Comparison of ENCODE assay signal across 8 cellular contexts in the genomic region with DNA sequence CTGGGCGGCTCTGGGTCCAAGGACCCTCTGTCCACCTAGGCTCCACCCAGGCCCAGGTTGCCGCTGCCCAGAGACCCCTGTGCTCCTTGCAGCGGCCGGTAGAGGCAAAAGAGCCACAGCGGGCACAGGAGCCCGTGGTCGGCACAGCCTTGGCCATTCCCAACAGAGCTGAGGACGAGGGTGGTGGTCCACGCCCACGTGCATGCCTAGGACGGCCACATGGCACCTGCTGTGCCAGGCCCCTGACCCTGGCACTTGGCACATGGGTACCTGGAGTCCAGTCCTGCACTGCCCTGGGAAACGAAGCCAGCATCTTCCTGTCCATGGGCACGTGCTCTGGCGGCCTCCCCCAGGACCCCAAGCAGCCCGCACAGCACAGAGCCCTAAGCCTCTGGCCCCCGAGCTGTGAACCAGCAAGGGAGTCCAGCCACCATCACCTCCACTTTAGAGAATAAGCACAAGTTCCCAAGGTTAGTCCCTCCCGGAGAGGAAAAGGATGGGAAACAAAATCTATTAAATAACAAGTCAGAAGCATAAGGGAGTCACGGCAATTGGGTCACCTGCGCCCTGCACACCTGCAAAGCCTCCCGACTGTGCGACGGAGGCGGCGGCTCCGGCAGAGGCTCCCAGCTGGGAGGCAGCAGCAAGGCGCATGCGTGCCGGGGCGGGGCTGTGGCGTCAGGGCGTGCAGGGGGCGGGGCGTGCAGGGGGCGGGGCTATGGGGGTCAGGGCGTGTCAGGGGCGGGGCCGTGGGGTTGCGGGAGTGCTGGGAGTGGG. TPM values are rescaled to one million over a fixed set of nuclear protein-coding genes. Genes with fewer than 3 reads are reported as not detected.
A peak's percentile ranks its signal among the peaks of the same experiment; 100 is the strongest.
DNase-seq lines count a peak whose midpoint lies in the region; ATAC-seq and TF ChIP-seq lines count a peak whose summit lies in the region.

No MANE protein-coding gene starts in this region.

- H3K4me1 Mint-ChIP-seq in central memory CD8-positive, alpha-beta T cell = peaks cover 5% of the 10 kb centered on the region
- H3K4me1 Mint-ChIP-seq in naive B cell = peaks cover 0 to 4% (median 0%) of the 10 kb centered on the region in 3 donors

- TF ChIP-seq CTCF in AG10803 (conservative IDR thresholded peaks at IDR 0.05; ENCODE audit: low read length) = no peak

- no peaks in the 10 kb centered on the region for H3K36me3 ChIP-seq in subcutaneous abdominal adipose tissue (ENCODE audit: control insufficient read depth in 5 of 5, insufficient read depth in 5 of 5, low read length in 5 of 5)

- H3K27me3 Mint-ChIP-seq in central memory CD8-positive, alpha-beta T cell = no peaks in the 10 kb centered on the region
- H3K27me3 Mint-ChIP-seq in naive B cell = no peaks in the 10 kb centered on the region

- H3K27ac ChIP-seq in subcutaneous abdominal adipose tissue (ENCODE audit: low read depth, low read length) = no peak overlapping the region

- ATAC-seq in central memory CD8-positive, alpha-beta T cell (replicated peaks; ENCODE audit: extremely low read depth, poor library complexity, severe bottlenecking) = peak; percentile 38
- ATAC-seq in naive B cell (ENCODE audit: low read depth in 2 of 2) = peak; percentile 30 to 46
- ATAC-seq in HG03565 (IDR thresholded peaks at IDR 0.05; ENCODE audit: unreplicated experiment) = no peak
- no peak for ATAC-seq in GM21367 (IDR thresholded peaks at IDR 0.05; ENCODE audit: unreplicated experiment)

- H3K9ac ChIP-seq in subcutaneous abdominal adipose tissue (ENCODE audit: low read length in 5 of 5) = no peak overlapping the region

- DNase-seq in AG10803 (ENCODE audit: low read depth) (peak; percentile 20), HT-29 (ENCODE audit: low spot score) (peak; percentile 69), T-helper 9 cell (peak; percentile 62), naive B cell (peak; percentile 46)
- peak in 1 of 2 donors; percentile 29 for DNase-seq in central memory CD8-positive, alpha-beta T cell (ENCODE audit: low spot score in 2 of 2)

- H3K27ac Mint-ChIP-seq in central memory CD8-positive, alpha-beta T cell (ENCODE audit: low read depth) = no peak overlapping the region
- H3K27ac Mint-ChIP-seq in naive B cell = no peak overlapping the region

- H3K36me3 Mint-ChIP-seq in central memory CD8-positive, alpha-beta T cell (ENCODE audit: insufficient read depth) = peaks cover 1% of the 10 kb centered on the region
- H3K36me3 Mint-ChIP-seq in naive B cell = no peaks in the 10 kb centered on the region

- H3K4me1 ChIP-seq in subcutaneous abdominal adipose tissue (ENCODE audit: control insufficient read depth in 5 of 5, insufficient read depth in 5 of 5, low read length in 5 of 5) = peaks cover 0 to 13% (median 9%) of the 10 kb centered on the region in 5 donors

- H3K27me3 ChIP-seq in subcutaneous abdominal adipose tissue (ENCODE audit: control insufficient read depth in 5 of 5, insufficient read depth in 4 of 5, low read length in 5 of 5) = peaks cover 0 to 12% (median 0%) of the 10 kb centered on the region in 5 donors

- peak overlapping the region; percentile 61 for H3K4me3 Mint-ChIP-seq in central memory CD8-positive, alpha-beta T cell
- H3K4me3 Mint-ChIP-seq in naive B cell = peak overlapping the region in 6 of 8 donors; percentile 19 to 78 (median 48)

- H3K9me3 ChIP-seq in subcutaneous abdominal adipose tissue (ENCODE audit: control insufficient read depth in 5 of 5, low read length in 5 of 5) = no peaks in the 10 kb centered on the region

- H3K9me3 Mint-ChIP-seq in central memory CD8-positive, alpha-beta T cell = no peaks in the 10 kb centered on the region
- H3K9me3 Mint-ChIP-seq in naive B cell = no peaks in the 10 kb centered on the region

- H3K4me3 ChIP-seq in AG10803 (ENCODE audit: low read length) = peak overlapping the region; percentile 55
- peak overlapping the region; percentile 4 to 60 (median 36) for H3K4me3 ChIP-seq in subcutaneous abdominal adipose tissue (ENCODE audit: low read depth in 1 of 5, low read length in 5 of 5)

RNA-seq across cellular contexts. Expression of a gene that starts 59.1 kb away (rescaled TPM):
- total RNA-seq in HT-29 (2014; rRNA removed; shearing (Covaris generic)) = 19.4 and 20.8 TPM in 2 replicates
- polyA plus RNA-seq in naive B cell (ENCODE audit: low read depth in 6 of 6) = 1 to 10 TPM; 5.7 to 9.5 (median 7.2) TPM

Comparison
In these comparisons a context has a peak if more than half of its experiments do, and no peak if none do; other contexts are left out.
1. ATAC-seq: peak in central memory CD8-positive, alpha-beta T cell (single experiment) and naive B cell (2 of 2); none in HG03565 (single experiment) and GM21367 (single experiment).